24 cellular contexts compared by ENCODE assay signal in the genomic region with DNA sequence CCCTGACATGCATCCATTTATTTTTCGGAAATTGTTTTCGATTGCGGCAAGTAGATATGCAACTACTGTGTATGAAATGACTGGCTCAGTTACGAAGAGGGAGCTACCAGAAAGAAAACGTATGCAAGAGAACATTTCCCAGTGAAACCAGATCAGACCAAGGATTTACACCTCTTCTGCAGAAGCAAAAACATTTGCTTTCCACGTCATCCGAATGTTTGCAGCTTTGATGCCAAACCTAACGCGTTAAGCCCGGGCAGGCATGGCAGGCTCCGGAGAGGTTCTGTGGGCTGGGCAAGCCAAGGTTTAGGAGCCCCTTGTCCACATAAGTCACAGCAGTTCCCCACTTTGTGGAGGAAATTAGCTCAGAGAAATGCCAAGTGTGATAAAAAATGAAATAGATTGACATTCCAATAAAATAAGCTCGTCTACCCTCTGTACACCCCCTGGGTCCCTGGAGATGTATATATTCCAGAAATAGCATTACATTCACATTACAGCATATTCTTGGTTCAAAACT.
DNase-seq lines count a peak whose midpoint lies in the region; ATAC-seq and TF ChIP-seq lines count a peak whose summit lies in the region.
"Had no signal": no experiment of that assay in that cellular context is flagged by ENCODE, and none has a peak within 500 bp of the region (broad histone marks: within the 10 kb centered on the region; RNA-seq: fewer than 3 reads in every experiment).

No MANE protein-coding gene starts in this region.

- no peak overlapping the region for H2BK15ac ChIP-seq in IMR-90 (ENCODE audit: low read depth, low read length)

- H3K4me3 ChIP-seq in IMR-90 (ENCODE audit: insufficient read depth, low read depth, low read length) (no peak overlapping the region), cardiac fibroblast (replicated peaks in 1 of 2; ENCODE audit: low read depth in 2 of 2, low read length in 2 of 2) (no peak overlapping the region), skeletal muscle tissue (ENCODE audit: low read length in 3 of 3) (peak overlapping the region; percentile 4 to 51 (median 22))
- H3K4me3 ChIP-seq: mucosa of descending colon, vagina had no signal

- H3K4me1 ChIP-seq in IMR-90 (ENCODE audit: control insufficient read depth, insufficient read depth, low read length): no peaks in the 10 kb centered on the region
- H3K4me1 ChIP-seq in skeletal muscle tissue (ENCODE audit: control insufficient read depth in 3 of 3, insufficient read depth in 3 of 3, low read length in 3 of 3): peaks cover 11 to 18% (median 16%) of the 10 kb centered on the region in 3 donors
- H3K4me1 ChIP-seq: vagina had no signal

- dilution Hi-C loops in IMR-90 (cut with HindIII; ENCODE audit: low sequenced_read_pairs, unreplicated experiment): no loop called here

- peak overlapping the region; percentile 37; the same call in 1 of the 2 replicates for H3K4me2 ChIP-seq in IMR-90 (ENCODE audit: low read depth, low read length)

- H3K27me3 Mint-ChIP-seq in mesothelial cell of epicardium (ENCODE audit: low read depth): no peaks in the 10 kb centered on the region

- H2BK5ac ChIP-seq in IMR-90 (ENCODE audit: low read depth, low read length, poor library complexity, severe bottlenecking): no peak overlapping the region

- no peaks in the 10 kb centered on the region for H3K9me1 ChIP-seq in IMR-90 (ENCODE audit: insufficient read depth, low read length)

- H2BK20ac ChIP-seq in IMR-90 (ENCODE audit: low read depth, low read length): no peak overlapping the region

- in situ Hi-C loops in IMR-90 (cut with MboI; ENCODE audit: low sequenced_read_pairs): no loop called here

- H3K9me3 ChIP-seq in IMR-90 (ENCODE audit: control insufficient read depth, insufficient read depth, low read length) (peaks cover 1% of the 10 kb centered on the region; the same call in 1 of the 2 replicates), skeletal muscle tissue (ENCODE audit: control insufficient read depth in 3 of 3, low read length in 3 of 3) (no peaks in the 10 kb centered on the region)
- H3K9me3 ChIP-seq: mucosa of descending colon, vagina had no signal

- BruUV-seq in IMR-90 (replicated peaks; lab: Mats Ljungman, UMichigan): no TSS peak

- H3K36me3 ChIP-seq in IMR-90 (ENCODE audit: control insufficient read depth, insufficient read depth, low read length) (no peaks in the 10 kb centered on the region), skeletal muscle tissue (ENCODE audit: control insufficient read depth in 3 of 3, insufficient read depth in 3 of 3, low read length in 3 of 3) (no peaks in the 10 kb centered on the region)
- H3K36me3 ChIP-seq: brain microvascular endothelial cell, vagina had no signal

- H3K9me3 Mint-ChIP-seq in mesothelial cell of epicardium: no peaks in the 10 kb centered on the region
- H3K9me3 Mint-ChIP-seq: activated B cell treated with CpG ODN at 0.5 μM for 24 hours; activated CD4-positive, alpha-beta memory T cell treated with anti-CD3 and anti-CD28 coated beads, Interleukin-2, amount 10 ng/mL, durations not matched to agents 7 days and 5 days; activated naive CD8-positive, alpha-beta T cell treated with anti-CD3 and anti-CD28 coated beads, Interleukin-2, amount 50 U/mL, for 24 hours; CD4-positive, alpha-beta T cell; dendritic cell treated with granulocyte-macrophage colony-stimulating factor and Interleukin-4, amounts not matched to agents 40 ng/mL and 50 ng/mL, for 4 days had no signal

- no peak overlapping the region for H2AFZ ChIP-seq in IMR-90 (replicated peaks; ENCODE audit: low read length, poor library complexity)

- POLR2A ChIA-PET in IMR-90 (lab: Charles Lee; ENCODE audit: unreplicated experiment): interaction anchor here (0.6 kb wide), 1 partner anchor 46 kb away, joined by 4 read pairs; no protein-coding TSS in a partner anchor

- H2BK120ac ChIP-seq in IMR-90 (ENCODE audit: low read depth, low read length): no peak overlapping the region

- ATAC-seq in IMR-90 (ENCODE audit: low read depth) (no peak), GM19452 (IDR thresholded peaks at IDR 0.05; ENCODE audit: unreplicated experiment) (no peak)
- ATAC-seq: activated naive CD8-positive, alpha-beta T cell treated with anti-CD3 and anti-CD28 coated beads, Interleukin-2, amount 50 U/mL, for 24 hours; HCT116; left ventricle myocardium superior; mucosa of descending colon had no signal

- peak overlapping the region; percentile 49 for H3K27ac Mint-ChIP-seq in mesothelial cell of epicardium
- H3K27ac Mint-ChIP-seq: activated B cell treated with CpG ODN at 0.5 μM for 24 hours; activated CD4-positive, alpha-beta memory T cell treated with anti-CD3 and anti-CD28 coated beads, Interleukin-2, amount 10 ng/mL, durations not matched to agents 7 days and 5 days; activated naive CD8-positive, alpha-beta T cell treated with anti-CD3 and anti-CD28 coated beads, Interleukin-2, amount 50 U/mL, for 24 hours; CD4-positive, alpha-beta T cell; dendritic cell treated with granulocyte-macrophage colony-stimulating factor and Interleukin-4, amounts not matched to agents 40 ng/mL and 50 ng/mL, for 4 days had no signal

- H3K79me1 ChIP-seq in IMR-90 (ENCODE audit: low read depth in 1 of 2, low read length in 2 of 2): no peaks in the 10 kb centered on the region

- H3K4me3 Mint-ChIP-seq in mesothelial cell of epicardium: no peak overlapping the region
- H3K4me3 Mint-ChIP-seq: activated B cell treated with CpG ODN at 0.5 μM for 24 hours; activated CD4-positive, alpha-beta memory T cell treated with anti-CD3 and anti-CD28 coated beads, Interleukin-2, amount 10 ng/mL, durations not matched to agents 7 days and 5 days; activated naive CD8-positive, alpha-beta T cell treated with anti-CD3 and anti-CD28 coated beads, Interleukin-2, amount 50 U/mL, for 24 hours; CD4-positive, alpha-beta T cell; dendritic cell treated with granulocyte-macrophage colony-stimulating factor and Interleukin-4, amounts not matched to agents 40 ng/mL and 50 ng/mL, for 4 days had no signal

- no peak overlapping the region for H4K8ac ChIP-seq in IMR-90 (ENCODE audit: low read depth in 2 of 2, low read length in 2 of 2)

- H3K27ac ChIP-seq in IMR-90 (ENCODE audit: insufficient read depth, low read length) (no peak overlapping the region), skeletal muscle tissue (ENCODE audit: low read depth, low read length) (no peak overlapping the region)
- H3K27ac ChIP-seq: brain microvascular endothelial cell, vagina had no signal

- H3K4me1 Mint-ChIP-seq in mesothelial cell of epicardium: peaks cover 37% of the 10 kb centered on the region
- H3K4me1 Mint-ChIP-seq: activated B cell treated with CpG ODN at 0.5 μM for 24 hours; activated CD4-positive, alpha-beta memory T cell treated with anti-CD3 and anti-CD28 coated beads, Interleukin-2, amount 10 ng/mL, durations not matched to agents 7 days and 5 days; activated naive CD8-positive, alpha-beta T cell treated with anti-CD3 and anti-CD28 coated beads, Interleukin-2, amount 50 U/mL, for 24 hours had no signal

- no peak for TF ChIP-seq RAD21 in IMR-90 (IDR thresholded peaks at IDR 0.05; ENCODE audit: low read length)

- H2AK5ac ChIP-seq in IMR-90 (ENCODE audit: low read depth, low read length): no peak overlapping the region

- CTCF ChIA-PET in IMR-90 (lab: Yijun Ruan, JAX): interaction anchor here (1.0 to 1.3 kb wide), 3 partner anchors 12 to 22 kb away, joined by 3 to 6 read pairs (median 5); no protein-coding TSS in a partner anchor

- no peak overlapping the region for H4K91ac ChIP-seq in IMR-90 (ENCODE audit: insufficient read depth, low read depth, low read length)

- no peak overlapping the region for H2AK9ac ChIP-seq in IMR-90 (replicated peaks; ENCODE audit: low read depth, low read length, poor library complexity)

- no peak overlapping the region for H3K14ac ChIP-seq in IMR-90 (replicated peaks; ENCODE audit: low read depth, low read length)

- H3K56ac ChIP-seq in IMR-90 (ENCODE audit: extremely low read depth, insufficient read depth, low read length): no peak overlapping the region

- peaks cover 39% of the 10 kb centered on the region for H3K27me3 ChIP-seq in IMR-90 (ENCODE audit: control insufficient read depth, insufficient read depth, low read length)
- peaks cover 0 to 6% (median 4%) of the 10 kb centered on the region in 3 donors for H3K27me3 ChIP-seq in skeletal muscle tissue (ENCODE audit: control insufficient read depth in 3 of 3, insufficient read depth in 3 of 3, low read length in 3 of 3)
- H3K27me3 ChIP-seq: brain microvascular endothelial cell, vagina had no signal

- no peak overlapping the region for H3K4ac ChIP-seq in IMR-90 (ENCODE audit: low read depth, low read length)

- no peak overlapping the region for H4K5ac ChIP-seq in IMR-90 (ENCODE audit: low read depth, low read length)

- no peak for TF ChIP-seq POLR2A in IMR-90 (IDR thresholded peaks at IDR 0.05; ENCODE audit: low read depth, low read length)

- intact Hi-C loops in IMR-90 (cut with micrococcal nuclease): no loop called here

- H3K36me3 Mint-ChIP-seq in mesothelial cell of epicardium: no peaks in the 10 kb centered on the region

- no peak for DNase-seq in IMR-90
- peak; percentile 23 to 32 for DNase-seq in cardiac fibroblast (ENCODE audit: low read depth in 2 of 2)
- no peak for DNase-seq in mesothelial cell of epicardium (ENCODE audit: low spot score in 2 of 2, unreplicated experiment in 2 of 2)
- DNase-seq in stimulated activated CD4-positive, alpha-beta T cell treated with anti-CD3 and anti-CD28 coated beads, Interleukin-4, amount 100 ng/mL, for 1 hour: no peak
- no peak for DNase-seq in NCI-H446 (lab: John Stamatoyannopoulos, UW)
- DNase-seq: activated B cell treated with CpG ODN at 0.5 μM for 24 hours; activated CD4-positive, alpha-beta memory T cell treated with anti-CD3 and anti-CD28 coated beads, Interleukin-2, amount 10 ng/mL, durations not matched to agents 7 days and 5 days; activated effector memory CD4-positive, alpha-beta T cell treated with anti-CD3 and anti-CD28 coated beads, Interleukin-2, amount 50 U/mL, for 16 hours; activated naive CD8-positive, alpha-beta T cell treated with anti-CD3 and anti-CD28 coated beads, Interleukin-2, amount 50 U/mL, for 24 hours; activated T-cell treated with anti-CD3 and anti-CD28 coated beads for 4 hours; brain microvascular endothelial cell; CD4-positive, alpha-beta T cell; DMS153; GF-D8; hippocampal formation; left ventricle myocardium superior; mucosa of descending colon; NCI-H1436 treated with DMSO at 0.1 percent for 48 hours; substantia nigra had no signal

- H3K23ac ChIP-seq in IMR-90 (ENCODE audit: low read depth, low read length): no peak overlapping the region

- no peaks in the 10 kb centered on the region for H4K20me1 ChIP-seq in IMR-90 (ENCODE audit: insufficient read depth, low read length)

- TF ChIP-seq CTCF in IMR-90 (conservative IDR thresholded peaks at IDR 0.05; ENCODE audit: low read depth, low read length) (no peak), cardiac fibroblast (IDR thresholded peaks at IDR 0.05; ENCODE audit: low read depth, low read length) (no peak), mesothelial cell of epicardium (IDR thresholded peaks at IDR 0.05; ENCODE audit: unreplicated experiment) (no peak)

- H3K9ac ChIP-seq in IMR-90 (ENCODE audit: low read depth, low read length) (no peak overlapping the region), skeletal muscle tissue (ENCODE audit: low read depth in 1 of 3, low read length in 3 of 3) (peak overlapping the region in 2 of 3 donors; percentile 3 to 15)

- H3K18ac ChIP-seq in IMR-90 (ENCODE audit: low read depth, low read length): no peak overlapping the region

- WGBS in IMR-90 (ENCODE audit: extremely low coverage in 2 of 2, insufficient read length in 1 of 2), 2 experiments: 26% methylated on average over 4 of the region's 12 CpGs; no CpG with 5 or more reads in 1 of the 2 experiments

Comparison
In these comparisons a context has a peak if more than half of its experiments do, and no peak if none do; other contexts are left out.
1. DNase-seq: peak in cardiac fibroblast (2 of 2); none in IMR-90 (single experiment), mesothelial cell of epicardium (0 of 2), stimulated activated CD4-positive, alpha-beta T cell treated with anti-CD3 and anti-CD28 coated beads, Interleukin-4, amount 100 ng/mL, for 1 hour (single experiment) and NCI-H446 (0 of 2).
2. H3K4me3 ChIP-seq: peak in skeletal muscle tissue (3 of 3); none in IMR-90 (single experiment) and cardiac fibroblast (0 of 2).